ENCODE assay signal across 15 cellular contexts in genomic region chr14:61659582-61659981, GRCh38. TPM values are rescaled to one million over a fixed set of nuclear protein-coding genes. Genes with fewer than 3 reads are reported as not detected.
DNase-seq lines count a peak whose midpoint lies in the region; ATAC-seq, FAIRE-seq and TF ChIP-seq lines count a peak whose summit lies in the region.
"Had no signal": no experiment of that assay in that cellular context is flagged by ENCODE, and none has a peak within 500 bp of the region (broad histone marks: within the 10 kb centered on the region; RNA-seq: fewer than 3 reads in every experiment).

No MANE protein-coding gene starts in this region.

- ATAC-seq in PC-3: no peak
- ATAC-seq in K562: no peak
- ATAC-seq: WTC11 had no signal

- peaks cover 9% of the 10 kb centered on the region for H3K9me3 Mint-ChIP-seq in activated naive CD4-positive, alpha-beta T cell treated with anti-CD3 and anti-CD28 coated beads, Interleukin-2, amount 10 ng/mL, durations not matched to agents 7 days and 5 days

- H3K4me3 ChIP-seq in PC-3 (ENCODE audit: low read length): no peak overlapping the region
- no peak overlapping the region for H3K4me3 ChIP-seq in K562
- no peak overlapping the region for H3K4me3 ChIP-seq in skeletal muscle satellite cell (ENCODE audit: low read length)
- no peak overlapping the region for H3K4me3 ChIP-seq in MM.1S (ENCODE audit: low read length)
- H3K4me3 ChIP-seq in WERI-Rb-1 (ENCODE audit: low read depth, low read length): no peak overlapping the region
- H3K4me3 ChIP-seq: SK-N-MC had no signal

- H3K4me1 ChIP-seq in PC-3 (ENCODE audit: insufficient read depth, low read length) (peaks cover 72% of the 10 kb centered on the region), K562 (replicated peaks in 1 of 2; ENCODE audit: control insufficient read depth in 2 of 2, insufficient read depth in 2 of 2, low read length in 2 of 2) (no peaks in the 10 kb centered on the region; a peak in 2 of 5 replicates), skeletal muscle satellite cell (ENCODE audit: control insufficient read depth, insufficient read depth, low read length) (peaks cover 46% of the 10 kb centered on the region), MM.1S (ENCODE audit: low read length) (peaks cover 15% of the 10 kb centered on the region)

- H3K9ac ChIP-seq in PC-3 (ENCODE audit: low read length) (no peak overlapping the region), K562 (ENCODE audit: insufficient read depth in 1 of 2, low read depth in 2 of 2, low read length in 2 of 2) (no peak overlapping the region), skeletal muscle satellite cell (ENCODE audit: low read depth, low read length) (peak overlapping the region; percentile 80), MM.1S (ENCODE audit: low read length) (no peak overlapping the region)

- intact Hi-C loops in PC-3 (cut with micrococcal nuclease) (no loop called here), K562 (cut with micrococcal nuclease) (no loop called here)

- peaks cover 85% of the 10 kb centered on the region for H3K4me1 Mint-ChIP-seq in activated naive CD4-positive, alpha-beta T cell treated with anti-CD3 and anti-CD28 coated beads, Interleukin-2, amount 10 ng/mL, durations not matched to agents 7 days and 5 days
- H3K4me1 Mint-ChIP-seq: brain had no signal

- H3K79me2 ChIP-seq in PC-3 (ENCODE audit: low read length) (no peaks in the 10 kb centered on the region), K562 (ENCODE audit: control insufficient read depth, insufficient read depth, low read length) (no peaks in the 10 kb centered on the region), MM.1S (ENCODE audit: low read length) (no peaks in the 10 kb centered on the region)

- no peaks in the 10 kb centered on the region for H3K36me3 ChIP-seq in PC-3 (ENCODE audit: low read depth, low read length)
- no peaks in the 10 kb centered on the region for H3K36me3 ChIP-seq in K562 (ENCODE audit: control insufficient read depth, insufficient read depth, low read length)
- no peaks in the 10 kb centered on the region for H3K36me3 ChIP-seq in skeletal muscle satellite cell (ENCODE audit: insufficient read depth, low read length)
- no peaks in the 10 kb centered on the region for H3K36me3 ChIP-seq in MM.1S (replicated peaks; ENCODE audit: insufficient read depth, low read length)
- H3K36me3 ChIP-seq in WERI-Rb-1: no peaks in the 10 kb centered on the region
- H3K36me3 ChIP-seq: neutrophil had no signal

- BruUV-seq in PC-3 (replicated peaks; lab: Mats Ljungman, UMichigan) (no TSS peak), K562 (replicated peaks; lab: Mats Ljungman, UMichigan) (no TSS peak)

- H3K4me2 ChIP-seq in PC-3 (ENCODE audit: low read length) (no peak overlapping the region), K562 (ENCODE audit: insufficient read depth, low read length) (no peak overlapping the region), skeletal muscle satellite cell (ENCODE audit: low read length) (peak overlapping the region; percentile 77), MM.1S (ENCODE audit: low read depth, low read length) (no peak overlapping the region)

- H3K27ac Mint-ChIP-seq in activated naive CD4-positive, alpha-beta T cell treated with anti-CD3 and anti-CD28 coated beads, Interleukin-2, amount 10 ng/mL, durations not matched to agents 7 days and 5 days: peak overlapping the region; percentile 95
- H3K27ac Mint-ChIP-seq: brain, WTC11 had no signal

- H3K4me3 Mint-ChIP-seq in activated naive CD4-positive, alpha-beta T cell treated with anti-CD3 and anti-CD28 coated beads, Interleukin-2, amount 10 ng/mL, durations not matched to agents 7 days and 5 days: no peak overlapping the region
- H3K4me3 Mint-ChIP-seq: brain, WTC11 had no signal

- no peaks in the 10 kb centered on the region for H3K9me1 ChIP-seq in K562 (ENCODE audit: control insufficient read depth, insufficient read depth, low read length)

- no peak for DNase-seq in activated naive CD4-positive, alpha-beta T cell treated with anti-CD3 and anti-CD28 coated beads, Interleukin-2, amount 10 ng/mL, durations not matched to agents 7 days and 5 days
- DNase-seq in activated naive CD4-positive, alpha-beta T cell (lab: John Stamatoyannopoulos, UW): no peak
- DNase-seq in PC-3 (peak; percentile 37), K562 (ENCODE audit: extremely low read depth in 1 of 4, low spot score in 3 of 4) (no peak), NCI-H524 (lab: John Stamatoyannopoulos, UW) (no peak), MM.1S (no peak), WERI-Rb-1 (no peak)
- DNase-seq: islet precursor cell; NK-92 treated with Interleukin-12 subunit alpha and Interleukin-12 subunit beta, amount 100 ng/mL, for 24 hours had no signal

- no peak overlapping the region for H2AFZ ChIP-seq in PC-3 (ENCODE audit: low read length)
- H2AFZ ChIP-seq in K562 (ENCODE audit: low read depth, low read length): no peak overlapping the region
- no peak overlapping the region for H2AFZ ChIP-seq in MM.1S (ENCODE audit: low read length)

- no peak for TF ChIP-seq EP300 in K562 (IDR thresholded peaks at IDR 0.05; ENCODE audit: low read length)

- H3K9me3 ChIP-seq in PC-3 (ENCODE audit: low read length) (no peaks in the 10 kb centered on the region), K562 (replicated peaks; ENCODE audit: control insufficient read depth, insufficient read depth, low read depth, low read length) (no peaks in the 10 kb centered on the region), skeletal muscle satellite cell (replicated peaks; ENCODE audit: low read length) (no peaks in the 10 kb centered on the region), MM.1S (replicated peaks; ENCODE audit: insufficient read depth, low read length) (no peaks in the 10 kb centered on the region), WERI-Rb-1 (ENCODE audit: severe bottlenecking) (no peaks in the 10 kb centered on the region)
- H3K9me3 ChIP-seq: neutrophil had no signal

- TF ChIP-seq CTCF in PC-3 (conservative IDR thresholded peaks at IDR 0.05; ENCODE audit: low read depth, low read length): no peak
- no peak for TF ChIP-seq CTCF in K562 (IDR thresholded peaks at IDR 0.05 in 2 of 3, conservative IDR thresholded peaks at IDR 0.05 in 1 of 3; ENCODE audit: insufficient read depth in 2 of 3, low read depth in 1 of 3, low read length in 3 of 3)
- TF ChIP-seq CTCF in MM.1S (IDR thresholded peaks at IDR 0.05; ENCODE audit: low read length): no peak
- TF ChIP-seq CTCF in WERI-Rb-1 (IDR thresholded peaks at IDR 0.05; ENCODE audit: low read depth, low read length): no peak

- POLR2A ChIA-PET in PC-3 (lab: Charles Lee; ENCODE audit: unreplicated experiment) (interaction anchor here (0.6 kb wide), 1 partner anchor 11 kb away, joined by 5 read pairs; no protein-coding TSS in a partner anchor), K562 (lab: Yijun Ruan, JAX) (no interaction called here)

- H3K27me3 ChIP-seq in PC-3 (ENCODE audit: low read length) (no peaks in the 10 kb centered on the region), K562 (ENCODE audit: control insufficient read depth in 2 of 2, insufficient read depth in 2 of 2, low read length in 2 of 2) (no peaks in the 10 kb centered on the region; a peak in 1 of 5 replicates), skeletal muscle satellite cell (ENCODE audit: control insufficient read depth, insufficient read depth, low read length) (no peaks in the 10 kb centered on the region), MM.1S (replicated peaks; ENCODE audit: insufficient read depth, low read length) (no peaks in the 10 kb centered on the region), WERI-Rb-1 (ENCODE audit: insufficient read depth, low read depth, severe bottlenecking) (no peaks in the 10 kb centered on the region)
- H3K27me3 ChIP-seq: neutrophil had no signal

- no peak for FAIRE-seq in K562 (lab: Jason Lieb, UNC)
- FAIRE-seq: GM19239 had no signal

- peaks cover 11% of the 10 kb centered on the region for H3F3A ChIP-seq in PC-3 (ENCODE audit: low read length, unreplicated experiment)
- peaks cover 9% of the 10 kb centered on the region for H3F3A ChIP-seq in MM.1S (ENCODE audit: insufficient read depth, low read length)

- in situ Hi-C loops in K562 (cut with MboI): no loop called here

- H3K9me2 ChIP-seq in PC-3 (replicated peaks; ENCODE audit: low read length) (no peaks in the 10 kb centered on the region), MM.1S (replicated peaks; ENCODE audit: insufficient read depth, low read length) (no peaks in the 10 kb centered on the region)

- H3K27ac ChIP-seq in PC-3 (ENCODE audit: low read length) (peak overlapping the region; percentile 89), K562 (ENCODE audit: extremely low read depth, low read depth, low read length) (no peak overlapping the region), MM.1S (ENCODE audit: low read length) (no peak overlapping the region), WERI-Rb-1 (no peak overlapping the region)
- H3K27ac ChIP-seq: SK-N-MC had no signal

- no peak for TF ChIP-seq POLR2A in K562 (conservative IDR thresholded peaks at IDR 0.05)

- no peak for TF ChIP-seq RAD21 in K562 (CRISPR knock-in tag; conservative IDR thresholded peaks at IDR 0.05 in 1 of 2, IDR thresholded peaks at IDR 0.05 in 1 of 2)

- H3K36me3 Mint-ChIP-seq in activated naive CD4-positive, alpha-beta T cell treated with anti-CD3 and anti-CD28 coated beads, Interleukin-2, amount 10 ng/mL, durations not matched to agents 7 days and 5 days: peaks cover 17% of the 10 kb centered on the region
- H3K36me3 Mint-ChIP-seq: brain, WTC11 had no signal

- 8% methylated on average over 2 of the region's 2 CpGs for WGBS in K562 (ENCODE audit: insufficient coverage, low coverage, missing lambda C conversion rate)

- H4K20me1 ChIP-seq in PC-3 (ENCODE audit: low read length): no peaks in the 10 kb centered on the region
- H4K20me1 ChIP-seq in K562 (replicated peaks; ENCODE audit: control insufficient read depth, insufficient read depth, low read length): no peaks in the 10 kb centered on the region
- no peaks in the 10 kb centered on the region for H4K20me1 ChIP-seq in MM.1S (ENCODE audit: insufficient read depth, low read length)

- H3K27me3 Mint-ChIP-seq in activated naive CD4-positive, alpha-beta T cell treated with anti-CD3 and anti-CD28 coated beads, Interleukin-2, amount 10 ng/mL, durations not matched to agents 7 days and 5 days: no peaks in the 10 kb centered on the region

- CTCF ChIA-PET in activated naive CD4-positive, alpha-beta T cell treated with anti-CD3 and anti-CD28 coated beads, Interleukin-2, amount 10 ng/mL, durations not matched to agents 7 days and 5 days (lab: Charles Lee): interaction anchor here (0.5 kb wide), 1 partner anchor 98 kb away, joined by 3 read pairs; no protein-coding TSS in a partner anchor
- CTCF ChIA-PET in PC-3 (lab: Charles Lee): interaction anchor here (0.6 to 0.7 kb wide), 2 partner anchors 102 to 229 kb away, joined by 3 to 7 read pairs; no protein-coding TSS in a partner anchor
- CTCF ChIA-PET in K562 (lab: Yijun Ruan, JAX; ENCODE audit: low intra/inter-chr PET ratio): no interaction called here

RNA-seq across cellular contexts. Expression of gene HIF1A, which starts 35.7 kb away (rescaled TPM):
- 266 and 319 TPM in 2 replicates for total RNA-seq in PC-3 (2014; rRNA removed)
- total RNA-seq in K562 (2011; cell fraction: chromatin; rRNA removed; ENCODE audit: low replicate concordance): 27.0 and 107 TPM in 2 replicates
- total RNA-seq in K562 (2011; cell fraction: nucleolus; rRNA removed): 13.0 and 20.8 TPM in 2 replicates
- total RNA-seq in K562 (2011; cell fraction: nucleoplasm; rRNA removed): 34.8 and 40.5 TPM in 2 replicates
- 19.7 and 24.2 TPM in 2 replicates for total RNA-seq in K562 (2014; rRNA removed)
- 29.3 and 32.3 TPM in 2 replicates for total RNA-seq in K562 (2014; rRNA removed; fragmentation: Illumina TruSeq; extraction: Trizol)
- 31.9 and 33.0 TPM in 2 replicates for total RNA-seq in K562 (2015; rRNA removed; fragmentation: Illumina TruSeq; extraction: Trizol)
- total RNA-seq in K562 (2021): 29.4 and 32.7 TPM in 2 replicates
- 18.3 and 20.2 TPM in 2 replicates for polyA plus RNA-seq in K562 (2011; rRNA removed)
- polyA plus RNA-seq in K562 (2011; cell fraction: cytosol; rRNA removed): 6.5 and 7.0 TPM in 2 replicates
- 13.5 and 14.8 TPM in 2 replicates for polyA plus RNA-seq in K562 (2011; cell fraction: nucleus; rRNA removed)
- polyA plus RNA-seq in K562 (2012): 13.5 and 15.5 TPM in 2 replicates
- 32.7 and 35.3 TPM in 2 replicates for polyA plus RNA-seq in K562 (2014; fragmentation: Illumina TruSeq; extraction: Trizol)
- 1 to 10 TPM; 5.9 to 7.5 TPM for polyA plus RNA-seq in K562 (2014; fragmentation: Nextera tagmentation; extraction: Ambion mirVana)
- polyA plus RNA-seq in K562 (2014; rRNA removed): 18.5 and 21.1 TPM in 2 replicates
- 53.8 and 55.7 TPM in 2 replicates for polyA minus RNA-seq in K562 (2011; rRNA and poly(A)+ RNA removed)
- 15.6 and 19.3 TPM in 2 replicates for polyA minus RNA-seq in K562 (2011; cell fraction: cytosol; rRNA and poly(A)+ RNA removed)
- 19.5 and 22.0 TPM in 2 replicates for polyA minus RNA-seq in K562 (2011; cell fraction: nucleus; rRNA and poly(A)+ RNA removed)
- 339 and 489 TPM in 2 replicates for total RNA-seq in skeletal muscle satellite cell (2012; rRNA removed)
